ENCODE assay signal across 14 cellular contexts in the genomic region with DNA sequence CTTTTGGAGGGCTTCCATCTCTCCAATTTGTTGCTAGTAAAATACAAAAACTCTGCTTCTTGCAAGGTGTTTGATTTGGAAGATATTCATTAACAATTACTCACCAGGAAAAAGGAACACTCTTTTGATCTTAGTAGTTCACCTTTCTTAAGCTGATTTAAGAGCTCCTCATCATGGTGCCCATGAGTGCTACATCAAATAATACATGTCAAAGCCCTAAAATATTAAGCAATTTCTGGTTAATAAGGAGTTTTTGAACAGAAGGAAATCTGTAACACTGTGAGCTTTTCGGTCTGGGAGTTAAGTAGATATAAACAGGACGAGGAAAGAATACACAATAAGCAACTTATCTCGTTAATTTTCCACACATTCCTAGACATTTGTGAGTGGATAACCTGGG.
DNase-seq lines count a peak whose midpoint lies in the region; ATAC-seq and TF ChIP-seq lines count a peak whose summit lies in the region.
"Had no signal": no experiment of that assay in that cellular context is flagged by ENCODE, and none has a peak within 500 bp of the region (broad histone marks: within the 10 kb centered on the region; RNA-seq: fewer than 3 reads in every experiment).

No MANE protein-coding gene starts in this region.

- H3K4me2 ChIP-seq in PC-9, result no peak overlapping the region

- H3K79me2 ChIP-seq in PC-9 (ENCODE audit: low read depth), result no peaks in the 10 kb centered on the region
- H3K79me2 ChIP-seq: parathyroid adenoma had no signal

- no peaks in the 10 kb centered on the region for H3F3A ChIP-seq in PC-9 (ENCODE audit: insufficient read depth, low read depth)

- POLR2A ChIA-PET in PC-9 (lab: Charles Lee; ENCODE audit: unreplicated experiment), result no interaction called here

- no peaks in the 10 kb centered on the region for H3K9me3 Mint-ChIP-seq in mesothelial cell of epicardium
- no peaks in the 10 kb centered on the region for H3K9me3 Mint-ChIP-seq in activated naive CD8-positive, alpha-beta T cell treated with anti-CD3 and anti-CD28 coated beads, Interleukin-2, amount 50 U/mL, for 24 hours

- ATAC-seq in activated CD4-positive, CD25-positive, alpha-beta regulatory T cell treated with anti-CD3 and anti-CD28 coated beads, Interleukin-2, amount 50 U/mL, for 24 hours, result no peak
- ATAC-seq in GM18907 (IDR thresholded peaks at IDR 0.05; ENCODE audit: unreplicated experiment), result no peak
- no peak for ATAC-seq in activated naive CD8-positive, alpha-beta T cell treated with anti-CD3 and anti-CD28 coated beads, Interleukin-2, amount 50 U/mL, for 24 hours

- no TSS peak for BruUV-seq in PC-9 (replicated peaks; lab: Mats Ljungman, UMichigan)

- no peaks in the 10 kb centered on the region for H4K20me1 ChIP-seq in PC-9 (ENCODE audit: insufficient read depth)

- TF ChIP-seq CTCF in PC-9 (conservative IDR thresholded peaks at IDR 0.05) (peak; percentile 44; the same call in 1 of the 2 replicates), epithelial cell of esophagus (IDR thresholded peaks at IDR 0.05; ENCODE audit: insufficient read depth, low read depth, low read length, missing control alignments) (peak; percentile 22), mesothelial cell of epicardium (IDR thresholded peaks at IDR 0.05; ENCODE audit: unreplicated experiment) (no peak)

- peaks cover 20% of the 10 kb centered on the region for H3K4me1 Mint-ChIP-seq in mesothelial cell of epicardium
- H3K4me1 Mint-ChIP-seq in activated naive CD8-positive, alpha-beta T cell treated with anti-CD3 and anti-CD28 coated beads, Interleukin-2, amount 50 U/mL, for 24 hours, result peaks cover 3% of the 10 kb centered on the region

- H3K4me1 ChIP-seq in PC-9 (replicated peaks; ENCODE audit: insufficient read depth), result peaks cover 16% of the 10 kb centered on the region
- H3K4me1 ChIP-seq: parathyroid adenoma had no signal

- peak overlapping the region; percentile 30 for H3K27ac Mint-ChIP-seq in mesothelial cell of epicardium
- H3K27ac Mint-ChIP-seq in activated naive CD8-positive, alpha-beta T cell treated with anti-CD3 and anti-CD28 coated beads, Interleukin-2, amount 50 U/mL, for 24 hours, result no peak overlapping the region

- no peak overlapping the region for H2AFZ ChIP-seq in PC-9
- H2AFZ ChIP-seq: parathyroid adenoma had no signal

- no peak overlapping the region for H3K27ac ChIP-seq in PC-9
- H3K27ac ChIP-seq: parathyroid adenoma had no signal

- no peaks in the 10 kb centered on the region for H3K9me3 ChIP-seq in PC-9 (ENCODE audit: insufficient read depth, low read depth)
- H3K9me3 ChIP-seq: HAP-1 had no signal

- no peaks in the 10 kb centered on the region for H3K9me2 ChIP-seq in PC-9 (ENCODE audit: insufficient read depth)

- intact Hi-C loops in PC-9 (cut with micrococcal nuclease; ENCODE audit: unreplicated experiment), result loop anchor here (2.0 kb wide), 2 partner anchors 85 to 169 kb away; a partner anchor contains a TSS

- no peak overlapping the region for H3K4me3 Mint-ChIP-seq in mesothelial cell of epicardium
- no peak overlapping the region for H3K4me3 Mint-ChIP-seq in activated naive CD8-positive, alpha-beta T cell treated with anti-CD3 and anti-CD28 coated beads, Interleukin-2, amount 50 U/mL, for 24 hours

- H3K27me3 Mint-ChIP-seq in mesothelial cell of epicardium (ENCODE audit: low read depth), result no peaks in the 10 kb centered on the region
- peaks cover 4% of the 10 kb centered on the region for H3K27me3 Mint-ChIP-seq in activated naive CD8-positive, alpha-beta T cell treated with anti-CD3 and anti-CD28 coated beads, Interleukin-2, amount 50 U/mL, for 24 hours

- H3K36me3 Mint-ChIP-seq in mesothelial cell of epicardium, result no peaks in the 10 kb centered on the region
- H3K36me3 Mint-ChIP-seq in activated naive CD8-positive, alpha-beta T cell treated with anti-CD3 and anti-CD28 coated beads, Interleukin-2, amount 50 U/mL, for 24 hours (ENCODE audit: low read depth), result no peaks in the 10 kb centered on the region

- no peaks in the 10 kb centered on the region for H3K27me3 ChIP-seq in PC-9 (ENCODE audit: insufficient read depth, low read depth)

- DNase-seq in ELR (ENCODE audit: low read depth) (peak; percentile 45), PC-9 (no peak), epithelial cell of esophagus (ENCODE audit: low read depth) (peak; percentile 70), mesothelial cell of epicardium (ENCODE audit: low spot score in 2 of 2, unreplicated experiment in 2 of 2) (no peak), GF-D8 (lab: John Stamatoyannopoulos, UW) (no peak)
- no peak for DNase-seq in activated naive CD8-positive, alpha-beta T cell treated with anti-CD3 and anti-CD28 coated beads, Interleukin-2, amount 50 U/mL, for 24 hours
- DNase-seq: activated CD4-positive, alpha-beta T cell treated with anti-CD3 and anti-CD28 coated beads for 48 hours; Calu3; KG1; NCI-H146 had no signal

- H3K4me3 ChIP-seq in PC-9 (no peak overlapping the region), epithelial cell of esophagus (ENCODE audit: low read length) (no peak overlapping the region)
- H3K4me3 ChIP-seq: HAP-1 had no signal

- CTCF ChIA-PET in PC-9 (lab: Charles Lee), result interaction anchor here (0.6 to 1.3 kb wide), 5 partner anchors 25 to 383 kb away, joined by 3 to 14 read pairs (median 5); a partner anchor contains a TSS

- H3K36me3 ChIP-seq in PC-9 (ENCODE audit: low read depth), result no peaks in the 10 kb centered on the region
- H3K36me3 ChIP-seq: HAP-1 had no signal

Comparison
In these comparisons a context has a peak if more than half of its experiments do, and no peak if none do; other contexts are left out.
1. DNase-seq: peak in ELR (single experiment) and epithelial cell of esophagus (single experiment); none in PC-9 (0 of 2), mesothelial cell of epicardium (0 of 2), GF-D8 (single experiment) and activated naive CD8-positive, alpha-beta T cell treated with anti-CD3 and anti-CD28 coated beads, Interleukin-2, amount 50 U/mL, for 24 hours (single experiment).